In genomic region chr9:112175796-112176315, GRCh38 we compare ENCODE assay signal across 8 cellular contexts. TPM values are rescaled to one million over a fixed set of nuclear protein-coding genes. Genes with fewer than 3 reads are reported as not detected.
DNase-seq lines count a peak whose midpoint lies in the region; ATAC-seq lines count a peak whose summit lies in the region.

No MANE protein-coding gene starts in this region.

- H3K4me1 Mint-ChIP-seq in activated CD4-positive, alpha-beta T cell treated with anti-CD3 and anti-CD28 coated beads, Interleukin-2, amount 10 ng/mL, durations not matched to agents 7 days and 5 days, result peaks cover 79% of the 10 kb centered on the region
- H3K4me1 Mint-ChIP-seq in activated naive CD8-positive, alpha-beta T cell treated with anti-CD3 and anti-CD28 coated beads, Interleukin-2, amount 10 ng/mL, durations not matched to agents 7 days and 5 days, result peaks cover 61% of the 10 kb centered on the region
- H3K4me1 Mint-ChIP-seq in immature natural killer cell, result peaks cover 86 to 95% of the 10 kb centered on the region in 2 donors

- DNase-seq in activated CD4-positive, alpha-beta T cell treated with anti-CD3 and anti-CD28 coated beads, Interleukin-2, amount 10 ng/mL, durations not matched to agents 7 days and 5 days, result peak; percentile 8
- no peak for DNase-seq in activated CD4-positive, alpha-beta T cell treated with anti-CD3 and anti-CD28 coated beads for 48 hours
- no peak for DNase-seq in activated naive CD8-positive, alpha-beta T cell treated with anti-CD3 and anti-CD28 coated beads, Interleukin-2, amount 10 ng/mL, durations not matched to agents 7 days and 5 days
- DNase-seq in immature natural killer cell, result no peak
- DNase-seq in epidermal melanocyte (ENCODE audit: insufficient read length, low spot score), result no peak
- no peak for DNase-seq in activated gamma-delta T cell treated with Interleukin-2 at 50 U/mL for 16 hours
- DNase-seq in NCI-H345 (lab: John Stamatoyannopoulos, UW), result no peak

- H3K27me3 Mint-ChIP-seq in activated CD4-positive, alpha-beta T cell treated with anti-CD3 and anti-CD28 coated beads, Interleukin-2, amount 10 ng/mL, durations not matched to agents 7 days and 5 days, result peaks cover 14% of the 10 kb centered on the region
- peaks cover 17% of the 10 kb centered on the region for H3K27me3 Mint-ChIP-seq in activated naive CD8-positive, alpha-beta T cell treated with anti-CD3 and anti-CD28 coated beads, Interleukin-2, amount 10 ng/mL, durations not matched to agents 7 days and 5 days
- H3K27me3 Mint-ChIP-seq in immature natural killer cell (ENCODE audit: low read depth in 3 of 3), result peaks cover 4 to 17% (median 12%) of the 10 kb centered on the region in 3 donors

- peaks cover 3 to 27% (median 17%) of the 10 kb centered on the region in 5 donors for H3K4me1 ChIP-seq in subcutaneous abdominal adipose tissue (ENCODE audit: control insufficient read depth in 5 of 5, insufficient read depth in 5 of 5, low read length in 5 of 5)

- no peak for ATAC-seq in activated naive CD8-positive, alpha-beta T cell treated with anti-CD3 and anti-CD28 coated beads, Interleukin-2, amount 10 ng/mL, durations not matched to agents 7 days and 5 days (ENCODE audit: low read depth)

- no peaks in the 10 kb centered on the region for H3K36me3 ChIP-seq in subcutaneous abdominal adipose tissue (ENCODE audit: control insufficient read depth in 5 of 5, insufficient read depth in 5 of 5, low read length in 5 of 5)

- CTCF ChIA-PET in activated CD4-positive, alpha-beta T cell treated with anti-CD3 and anti-CD28 coated beads, Interleukin-2, amount 10 ng/mL, durations not matched to agents 7 days and 5 days (lab: Charles Lee), result interaction anchor here (0.6 to 2.0 kb wide), 6 partner anchors 10 to 1278 kb away, joined by 3 to 7 read pairs (median 4); no protein-coding TSS in a partner anchor

- POLR2A ChIA-PET in activated CD4-positive, alpha-beta T cell treated with anti-CD3 and anti-CD28 coated beads, Interleukin-2, amount 10 ng/mL, durations not matched to agents 7 days and 5 days (lab: Charles Lee), result no interaction called here
- POLR2A ChIA-PET in activated naive CD8-positive, alpha-beta T cell treated with anti-CD3 and anti-CD28 coated beads, Interleukin-2, amount 10 ng/mL, durations not matched to agents 7 days and 5 days (lab: Charles Lee), result interaction anchor here (1.1 to 2.1 kb wide), 2 partner anchors 43 to 157 kb away, joined by 4 to 10 read pairs; partner anchors contain the start of gene PTBP3

- H3K27me3 ChIP-seq in subcutaneous abdominal adipose tissue (ENCODE audit: control insufficient read depth in 5 of 5, insufficient read depth in 4 of 5, low read length in 5 of 5), result no peaks in the 10 kb centered on the region

- H3K36me3 Mint-ChIP-seq in activated CD4-positive, alpha-beta T cell treated with anti-CD3 and anti-CD28 coated beads, Interleukin-2, amount 10 ng/mL, durations not matched to agents 7 days and 5 days (ENCODE audit: low read depth), result peaks cover 27% of the 10 kb centered on the region
- H3K36me3 Mint-ChIP-seq in activated naive CD8-positive, alpha-beta T cell treated with anti-CD3 and anti-CD28 coated beads, Interleukin-2, amount 10 ng/mL, durations not matched to agents 7 days and 5 days, result peaks cover 23% of the 10 kb centered on the region
- H3K36me3 Mint-ChIP-seq in immature natural killer cell, result peaks cover 6 to 22% (median 19%) of the 10 kb centered on the region in 3 donors

- peak overlapping the region; percentile 63 for H3K4me3 Mint-ChIP-seq in activated CD4-positive, alpha-beta T cell treated with anti-CD3 and anti-CD28 coated beads, Interleukin-2, amount 10 ng/mL, durations not matched to agents 7 days and 5 days
- peak overlapping the region; percentile 63 for H3K4me3 Mint-ChIP-seq in activated naive CD8-positive, alpha-beta T cell treated with anti-CD3 and anti-CD28 coated beads, Interleukin-2, amount 10 ng/mL, durations not matched to agents 7 days and 5 days
- H3K4me3 Mint-ChIP-seq in immature natural killer cell, result peak overlapping the region; percentile 83 to 90 (median 86)

- H3K27ac Mint-ChIP-seq in activated CD4-positive, alpha-beta T cell treated with anti-CD3 and anti-CD28 coated beads, Interleukin-2, amount 10 ng/mL, durations not matched to agents 7 days and 5 days, result peak overlapping the region; percentile 84
- peak overlapping the region; percentile 68 for H3K27ac Mint-ChIP-seq in activated naive CD8-positive, alpha-beta T cell treated with anti-CD3 and anti-CD28 coated beads, Interleukin-2, amount 10 ng/mL, durations not matched to agents 7 days and 5 days
- H3K27ac Mint-ChIP-seq in immature natural killer cell, result peak overlapping the region; percentile 83 to 92 (median 90)

- H3K9me3 Mint-ChIP-seq in activated CD4-positive, alpha-beta T cell treated with anti-CD3 and anti-CD28 coated beads, Interleukin-2, amount 10 ng/mL, durations not matched to agents 7 days and 5 days, result peaks cover 8% of the 10 kb centered on the region
- peaks cover 6% of the 10 kb centered on the region for H3K9me3 Mint-ChIP-seq in activated naive CD8-positive, alpha-beta T cell treated with anti-CD3 and anti-CD28 coated beads, Interleukin-2, amount 10 ng/mL, durations not matched to agents 7 days and 5 days
- H3K9me3 Mint-ChIP-seq in immature natural killer cell, result no peaks in the 10 kb centered on the region

- H3K9ac ChIP-seq in subcutaneous abdominal adipose tissue (ENCODE audit: low read length in 5 of 5), result no peak overlapping the region

- no peak overlapping the region for H3K27ac ChIP-seq in subcutaneous abdominal adipose tissue (ENCODE audit: low read depth, low read length)

- H3K4me3 ChIP-seq in subcutaneous abdominal adipose tissue (ENCODE audit: low read depth in 1 of 5, low read length in 5 of 5), result peak overlapping the region in 3 of 5 donors; percentile 54 to 75 (median 68)

- no peaks in the 10 kb centered on the region for H3K9me3 ChIP-seq in subcutaneous abdominal adipose tissue (ENCODE audit: control insufficient read depth in 5 of 5, low read length in 5 of 5)

RNA-seq across cellular contexts. Expression of gene SUSD1, which starts 0.8 kb away (rescaled TPM):
- 10 to 100 TPM; 12.0 to 14.7 TPM for total RNA-seq in activated CD4-positive, alpha-beta T cell treated with anti-CD3 and anti-CD28 coated beads, Interleukin-2, amount 10 ng/mL, durations not matched to agents 7 days and 5 days
- 1 to 10 TPM; 8.3 to 8.7 TPM for total RNA-seq in activated naive CD8-positive, alpha-beta T cell treated with anti-CD3 and anti-CD28 coated beads, Interleukin-2, amount 10 ng/mL, durations not matched to agents 7 days and 5 days
- polyA plus RNA-seq in immature natural killer cell, result 10 to 100 TPM; 32.3 to 66.8 (median 42.4) TPM
